Comparison of ENCODE assay signal across 14 cellular contexts in genomic region chr7:76591602-76592304, GRCh38. TPM values are rescaled to one million over a fixed set of nuclear protein-coding genes. Genes with fewer than 3 reads are reported as not detected.
A peak's percentile ranks its signal among the peaks of the same experiment; 100 is the strongest.
DNase-seq lines count a peak whose midpoint lies in the region; ATAC-seq, FAIRE-seq and TF ChIP-seq lines count a peak whose summit lies in the region.
"Not testable (repeated sequence)": the region's sequence is repeated elsewhere in the genome, so short reads cannot be mapped to it uniquely, and the experiment has no call there.
"Had no signal": no experiment of that assay in that cellular context is flagged by ENCODE, and none has a peak within 500 bp of the region (broad histone marks: within the 10 kb centered on the region; RNA-seq: fewer than 3 reads in every experiment).

No MANE protein-coding gene starts in this region.

- H3K9me3 Mint-ChIP-seq in stimulated activated memory B cell treated with anti-CD40 and anti-IgM and Interleukin-4, amounts not matched to agents 10 μg/mL and 1 μg/mL and 100 μg/mL, for 72 hours: not testable (repeated sequence)

- H2AFZ ChIP-seq in GM12878 (ENCODE audit: control insufficient read depth, low read depth, low read length): not testable (repeated sequence)

- RAD21 ChIA-PET in GM12878 (lab: Charles Lee; ENCODE audit: unreplicated experiment): not testable (repeated sequence)

- not testable (repeated sequence) for H3K9ac ChIP-seq in GM12878 (ENCODE audit: control insufficient read depth, insufficient read depth, low read length)

- not testable (repeated sequence) for H3K79me2 ChIP-seq in GM12878 (ENCODE audit: control insufficient read depth, insufficient read depth, low read length)

- H3K4me3 Mint-ChIP-seq in stimulated activated memory B cell treated with anti-CD40 and anti-IgM and Interleukin-4, amounts not matched to agents 10 μg/mL and 1 μg/mL and 100 μg/mL, for 72 hours: not testable (repeated sequence)

- H3K27me3 Mint-ChIP-seq in stimulated activated memory B cell treated with anti-CD40 and anti-IgM and Interleukin-4, amounts not matched to agents 10 μg/mL and 1 μg/mL and 100 μg/mL, for 72 hours: not testable (repeated sequence)

- H3K4me1 Mint-ChIP-seq in stimulated activated memory B cell treated with anti-CD40 and anti-IgM and Interleukin-4, amounts not matched to agents 10 μg/mL and 1 μg/mL and 100 μg/mL, for 72 hours: peaks cover 45% of the 10 kb centered on the region

- peak overlapping the region; percentile 54; the same call in 1 of the 2 replicates for H3K4me2 ChIP-seq in GM12878 (ENCODE audit: control insufficient read depth, insufficient read depth)

- intact Hi-C loops in GM12878 (cut with micrococcal nuclease; ENCODE audit: unreplicated experiment): not testable (repeated sequence)

- H3K4me3 ChIP-seq in GM12878: not testable (repeated sequence)

- not testable (repeated sequence) for H4K20me1 ChIP-seq in GM12878 (ENCODE audit: control insufficient read depth, insufficient read depth)

- ATAC-seq in GM19025 (IDR thresholded peaks at IDR 0.05; ENCODE audit: low read depth, unreplicated experiment) (peak; percentile 56), GM21423 (IDR thresholded peaks at IDR 0.05; ENCODE audit: unreplicated experiment) (peak; percentile 65), HG02763 (IDR thresholded peaks at IDR 0.05; ENCODE audit: unreplicated experiment) (peak; percentile 78), HG03108 (IDR thresholded peaks at IDR 0.05; ENCODE audit: unreplicated experiment) (peak; percentile 74), HG03571 (IDR thresholded peaks at IDR 0.05; ENCODE audit: unreplicated experiment) (peak; percentile 85), GM12878 (peak; percentile 96)
- ATAC-seq in stimulated activated memory B cell treated with anti-CD40 and anti-IgM and Interleukin-4, amounts not matched to agents 10 μg/mL and 1 μg/mL and 100 μg/mL, for 72 hours: peak; percentile 94

- peaks cover 10% of the 10 kb centered on the region for H3K4me1 ChIP-seq in GM12878 (ENCODE audit: control insufficient read depth, insufficient read depth, low read length)

- peak; percentile 25 to 37 (median 30); a peak in 4 of 6 replicates for TF ChIP-seq CTCF in GM12878 (IDR thresholded peaks at IDR 0.05 in 2 of 3, conservative IDR thresholded peaks at IDR 0.05 in 1 of 3; ENCODE audit: control insufficient read depth in 2 of 3, extremely low read depth in 1 of 3, insufficient read depth in 1 of 3, low read depth in 3 of 3, low read length in 3 of 3)

- POLR2A ChIA-PET in GM12878 (lab: Charles Lee): not testable (repeated sequence)

- peak; percentile 89 for FAIRE-seq in GM12891 (lab: Jason Lieb, UNC)
- FAIRE-seq in GM12878 (lab: Jason Lieb, UNC): peak; percentile 54

- not testable (repeated sequence) for H3K36me3 Mint-ChIP-seq in stimulated activated memory B cell treated with anti-CD40 and anti-IgM and Interleukin-4, amounts not matched to agents 10 μg/mL and 1 μg/mL and 100 μg/mL, for 72 hours

- not testable (repeated sequence) for TF ChIP-seq POLR2A in GM12891 (IDR thresholded peaks at IDR 0.05; ENCODE audit: low read depth, low read length); GM12878 (IDR thresholded peaks at IDR 0.05; ENCODE audit: low read depth, low read length)

- H3K27ac ChIP-seq in GM12878 (ENCODE audit: control insufficient read depth, insufficient read depth): not testable (repeated sequence)

- SMC1A ChIA-PET in GM12878 (lab: Charles Lee; ENCODE audit: uncharacterized antibody, unreplicated experiment): not testable (repeated sequence)

- TF ChIP-seq RAD21 in GM12878 (IDR thresholded peaks at IDR 0.05; ENCODE audit: insufficient read depth, low read depth, low read length): peak; percentile 67

- not testable (repeated sequence) for H3K36me3 ChIP-seq in GM12878 (ENCODE audit: control insufficient read depth in 2 of 2, insufficient read depth in 2 of 2, low read length in 1 of 2)

- WGBS in GM12878 (ENCODE audit: insufficient coverage, insufficient replicate concordance, low lambda C conversion rate, missing lambda C conversion rate): 8% methylated on average over 2 of the region's 2 CpGs

- not testable (repeated sequence) for H3K27me3 ChIP-seq in GM12878 (replicated peaks in 1 of 2; ENCODE audit: control insufficient read depth in 2 of 2, insufficient read depth in 2 of 2, low read length in 1 of 2)

- H3K9me3 ChIP-seq in GM12878 (replicated peaks; ENCODE audit: control insufficient read depth, insufficient read depth, low read length): not testable (repeated sequence)

- not testable (repeated sequence) for TF ChIP-seq EP300 in GM12878 (IDR thresholded peaks at IDR 0.05; ENCODE audit: borderline replicate concordance in 1 of 2, control insufficient read depth in 1 of 2, low read depth in 2 of 2, low read length in 2 of 2)

- in situ Hi-C loops in GM12878 (cut with MboI): not testable (repeated sequence)

- H3K27ac Mint-ChIP-seq in stimulated activated memory B cell treated with anti-CD40 and anti-IgM and Interleukin-4, amounts not matched to agents 10 μg/mL and 1 μg/mL and 100 μg/mL, for 72 hours: peak overlapping the region; percentile 78

- CTCF ChIA-PET in GM12878 (lab: Yijun Ruan, JAX): not testable (repeated sequence)

- DNase-seq in GM12891 (ENCODE audit: insufficient read length, low spot score) (peak; percentile 0), GM12878 (ENCODE audit: low read depth, low spot score) (peak; percentile 56)

- not testable (repeated sequence) for BruUV-seq in GM12878 (replicated peaks; lab: Mats Ljungman, UMichigan)

TF ChIP-seq in GM12891, 5 proteins besides CTCF, POLR2A, EP300 and RAD21:
- TF ChIP-seq PAX5 (IDR thresholded peaks at IDR 0.05; ENCODE audit: insufficient read depth, low read length, severe bottlenecking): peak; percentile 98
- TF ChIP-seq SPI1 (IDR thresholded peaks at IDR 0.05; ENCODE audit: low read depth, low read length): peak; percentile 35; the same call in 1 of the 2 replicates

TF ChIP-seq in GM12878, 131 proteins besides CTCF, POLR2A, EP300 and RAD21:
- TF ChIP-seq SMC3 (IDR thresholded peaks at IDR 0.05; ENCODE audit: borderline replicate concordance, low read length): peak; percentile 24; the same call in 1 of the 2 replicates
- peak; percentile 92; the same call in 1 of the 2 replicates for TF ChIP-seq PAX8 (IDR thresholded peaks at IDR 0.05)
- peak; percentile 99 for TF ChIP-seq PAX5 (IDR thresholded peaks at IDR 0.05; ENCODE audit: borderline replicate concordance, low read depth, low read length)
- peak; percentile 39; the same call in 1 of the 2 replicates for TF ChIP-seq NR2F1 (conservative IDR thresholded peaks at IDR 0.05)

RNA-seq across cellular contexts. Expression of gene POMZP3, which starts 35.3 kb away (rescaled TPM):
- 6.7 TPM for polyA plus RNA-seq in GM12891 (2012; ENCODE audit: low read depth, missing spikeins)
- total RNA-seq in GM12878 (2013; cell fraction: nucleolus; rRNA removed): 7.2 and 9.8 TPM in 2 replicates
- total RNA-seq in GM12878 (2014; rRNA removed) (3.7 and 4.9 TPM in 2 replicates), GM12878 (2014; rRNA removed; fragmentation: Illumina TruSeq; extraction: Trizol) (2.2 and 2.8 TPM in 2 replicates), GM12878 (2021) (10.3 and 12.6 TPM in 2 replicates)
- polyA plus RNA-seq in GM12878 (2011; ENCODE audit: low read depth): 3.8 TPM
- polyA plus RNA-seq in GM12878 (2011; rRNA removed) (2.0 and 4.4 TPM in 2 replicates), GM12878 (2014; fragmentation: Illumina TruSeq; extraction: Trizol) (4.8 and 5.8 TPM in 2 replicates), GM12878 (2014; fragmentation: Nextera tagmentation; extraction: Ambion mirVana) (1 to 10 TPM; 2.4 to 4.5 TPM), GM12878 (2014; rRNA removed) (6.1 and 6.9 TPM in 2 replicates), GM12878 (2016; fragmentation: Nextera tagmentation; extraction: Ambion mirVana) (10 to 100 TPM in 1 of 2 experiments, 1 to 10 TPM in 1; 8.3 to 10.2 TPM)
- 4.3 and 4.8 TPM in 2 replicates for polyA plus RNA-seq in GM12878 (2011; cell fraction: cytosol; rRNA removed)
- polyA plus RNA-seq in GM12878 (2011; cell fraction: nucleus; rRNA removed): 5.8 and 5.9 TPM in 2 replicates
- polyA plus RNA-seq in GM12878 (2012): 5.8 and 7.4 TPM in 2 replicates
- 7.2 TPM in 2 replicates for polyA minus RNA-seq in GM12878 (2011; rRNA and poly(A)+ RNA removed)
- 3.7 and 5.9 TPM in 2 replicates for polyA minus RNA-seq in GM12878 (2011; cell fraction: cytosol; rRNA and poly(A)+ RNA removed)
- polyA minus RNA-seq in GM12878 (2011; cell fraction: nucleus; rRNA and poly(A)+ RNA removed): 7.0 and 14.6 TPM in 2 replicates

RNA-seq across cellular contexts. Expression of gene SPDYE16, which starts 48.7 kb away (rescaled TPM):
- 0.28 TPM for polyA plus RNA-seq in GM12891 (2012; ENCODE audit: low read depth, missing spikeins)
- 0.17 TPM in 1 of 2 replicates, not detected in the other for total RNA-seq in GM12878 (2013; cell fraction: nucleolus; rRNA removed)
- total RNA-seq in GM12878 (2014; rRNA removed) (not detected in 2 replicates), GM12878 (2014; rRNA removed; fragmentation: Illumina TruSeq; extraction: Trizol) (0.18 and 0.22 TPM in 2 replicates), GM12878 (2021) (0.26 TPM in 1 of 2 replicates, not detected in the other)
- polyA plus RNA-seq in GM12878 (2011; ENCODE audit: low read depth): not detected
- polyA plus RNA-seq in GM12878 (2011; rRNA removed) (0.05 and 0.10 TPM in 2 replicates), GM12878 (2014; fragmentation: Illumina TruSeq; extraction: Trizol) (0.07 TPM in 1 of 2 replicates, not detected in the other), GM12878 (2014; fragmentation: Nextera tagmentation; extraction: Ambion mirVana) (under 1 TPM; 0.04 to 0.05 TPM), GM12878 (2014; rRNA removed) (0.03 and 0.04 TPM in 2 replicates), GM12878 (2016; fragmentation: Nextera tagmentation; extraction: Ambion mirVana) (under 1 TPM; 0.67 to 0.92 TPM)
- 0.09 TPM in 1 of 2 replicates, not detected in the other for polyA plus RNA-seq in GM12878 (2011; cell fraction: cytosol; rRNA removed)
- 0.06 and 0.61 TPM in 2 replicates for polyA plus RNA-seq in GM12878 (2011; cell fraction: nucleus; rRNA removed)
- 0.38 and 0.60 TPM in 2 replicates for polyA plus RNA-seq in GM12878 (2012)
- polyA minus RNA-seq in GM12878 (2011; rRNA and poly(A)+ RNA removed): 0.10 and 0.15 TPM in 2 replicates
- not detected in 2 replicates for polyA minus RNA-seq in GM12878 (2011; cell fraction: cytosol; rRNA and poly(A)+ RNA removed)
- polyA minus RNA-seq in GM12878 (2011; cell fraction: nucleus; rRNA and poly(A)+ RNA removed): 0.12 TPM in 1 of 2 replicates, not detected in the other
- total RNA-seq: esophagus squamous epithelium, H4, left ventricle myocardium superior, occipital lobe, right atrium auricular region, Right ventricle myocardium superior had no signal
